In the genomic region with DNA sequence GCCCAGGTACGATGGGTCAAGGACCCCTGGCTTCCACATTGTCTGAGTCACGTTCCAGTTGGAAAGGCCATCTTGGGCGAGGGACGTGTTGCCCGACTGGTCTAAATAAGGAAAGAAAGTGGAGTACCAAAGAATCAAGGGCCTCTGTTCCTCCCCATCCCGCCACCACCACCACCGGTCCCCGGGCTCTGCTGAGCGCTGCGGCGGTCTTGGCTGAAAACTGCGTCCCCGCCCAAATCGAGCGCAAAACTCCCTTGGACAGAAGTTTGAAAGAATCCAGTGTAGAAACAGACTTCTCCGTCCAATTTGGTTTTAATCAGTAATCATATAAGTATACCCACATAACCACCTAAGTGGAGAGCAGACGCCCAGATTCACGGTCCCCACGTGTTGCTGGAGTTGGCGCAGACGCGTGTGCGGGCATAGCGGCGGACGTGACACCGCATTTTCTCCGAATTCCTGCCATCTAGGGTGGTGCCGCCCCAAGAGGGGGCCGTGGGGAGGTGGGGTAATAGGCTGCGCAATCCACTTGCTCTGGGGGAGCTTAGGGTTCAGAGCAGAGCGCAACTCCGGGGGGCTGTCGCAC, we compare ENCODE assay signal across 8 cellular contexts.
DNase-seq lines count a peak whose midpoint lies in the region; ATAC-seq and TF ChIP-seq lines count a peak whose summit lies in the region.

No MANE protein-coding gene starts in this region.

- H3K36me3 ChIP-seq in ACC112 (ENCODE audit: insufficient read depth, low read length) (peaks cover 4% of the 10 kb centered on the region; the same call in 1 of the 2 replicates), GM23338 (ENCODE audit: insufficient read depth) (no peaks in the 10 kb centered on the region), ascending aorta (no peaks in the 10 kb centered on the region), lower lobe of right lung (no peaks in the 10 kb centered on the region), transverse colon (no peaks in the 10 kb centered on the region)

- peaks cover 11% of the 10 kb centered on the region for H3K9me3 Mint-ChIP-seq in GM23338

- peaks cover 48% of the 10 kb centered on the region for H3K79me2 ChIP-seq in ACC112 (ENCODE audit: control insufficient read depth, insufficient read depth, low read length, unreplicated experiment)
- H3K79me2 ChIP-seq in GM23338 (replicated peaks; ENCODE audit: insufficient read depth) = peaks cover 9% of the 10 kb centered on the region; the same call in 1 of the 2 replicates

- TF ChIP-seq POLR2A in transverse colon (IDR thresholded peaks at IDR 0.05) = no peak

- H3F3A ChIP-seq in GM23338 (replicated peaks; ENCODE audit: low read depth) = 0 out of 2 replicates have a peak, but pooled peaks cover 11% of the 10 kb centered on the region

- H3K4me3 ChIP-seq in ACC112 (ENCODE audit: low read depth, low read length) (peak overlapping the region; percentile 93), GM23338 (peak overlapping the region; percentile 91), ascending aorta (peak overlapping the region; percentile 45 to 75), lower lobe of right lung (peak overlapping the region; percentile 59), transverse colon (peak overlapping the region in 2 of 4 donors; percentile 32 to 54)

- no peak for TF ChIP-seq CTCF in GM23338 (conservative IDR thresholded peaks at IDR 0.05; ENCODE audit: low read depth in 2 of 2)
- TF ChIP-seq CTCF in ascending aorta (IDR thresholded peaks at IDR 0.05) = no peak
- no peak for TF ChIP-seq CTCF in lower lobe of right lung (IDR thresholded peaks at IDR 0.05)
- TF ChIP-seq CTCF in transverse colon (IDR thresholded peaks at IDR 0.05) = no peak

- intact Hi-C loops in ascending aorta (cut with DNase I) (loop anchor here (5.0 to 10.0 kb wide), 2 partner anchors 141 to 233 kb away; no protein-coding TSS in a partner anchor), lower lobe of right lung (cut with DNase I) (no loop called here), transverse colon (cut with DNase I; ENCODE audit: low total_unique reads) (no loop called here)

- DNase-seq in GM23338 (ENCODE audit: low spot score) = peak; percentile 59
- no peak for DNase-seq in ascending aorta (ENCODE audit: low spot score in 2 of 2)
- peak; percentile 42 for DNase-seq in lower lobe of right lung
- no peak for DNase-seq in transverse colon
- DNase-seq in D341Med (ENCODE audit: low spot score) = no peak
- DNase-seq in SW 1271 (lab: John Stamatoyannopoulos, UW) = no peak

- H3K9me3 ChIP-seq in ascending aorta = no peaks in the 10 kb centered on the region
- H3K9me3 ChIP-seq in lower lobe of right lung = no peaks in the 10 kb centered on the region
- H3K9me3 ChIP-seq in transverse colon = peaks cover 0 to 3% of the 10 kb centered on the region in 2 donors

- H3K4me3 Mint-ChIP-seq in GM23338 = peak overlapping the region; percentile 88

- H3K27ac Mint-ChIP-seq in GM23338 = no peak overlapping the region

- peaks cover 21% of the 10 kb centered on the region for H3K4me1 ChIP-seq in ACC112 (ENCODE audit: control insufficient read depth, insufficient read depth, low read length, unreplicated experiment)
- peaks cover 38% of the 10 kb centered on the region for H3K4me1 ChIP-seq in GM23338 (ENCODE audit: insufficient read depth)
- peaks cover 15 to 39% of the 10 kb centered on the region in 2 donors for H3K4me1 ChIP-seq in ascending aorta
- peaks cover 52% of the 10 kb centered on the region for H3K4me1 ChIP-seq in lower lobe of right lung
- H3K4me1 ChIP-seq in transverse colon = peaks cover 0 to 53% (median 42%) of the 10 kb centered on the region in 4 donors

- ATAC-seq in GM23338 = peak; percentile 1; the same call in 2 of the 3 replicates
- ATAC-seq in lower lobe of right lung = peak in 1 of 2 donors; percentile 1
- no peak for ATAC-seq in GM18498 (IDR thresholded peaks at IDR 0.05; ENCODE audit: unreplicated experiment)

- peaks cover 23% of the 10 kb centered on the region for H3K4me1 Mint-ChIP-seq in GM23338

- no peaks in the 10 kb centered on the region for H3K9me2 ChIP-seq in GM23338 (ENCODE audit: insufficient read depth)

- H3K27me3 Mint-ChIP-seq in GM23338 (ENCODE audit: insufficient read depth, low read depth, poor library complexity) = peaks cover 77% of the 10 kb centered on the region

- H3K36me3 Mint-ChIP-seq in GM23338 (ENCODE audit: low read depth) = peaks cover 7% of the 10 kb centered on the region

- peak overlapping the region; percentile 99 for H3K4me2 ChIP-seq in GM23338

- in situ Hi-C loops in transverse colon (cut with MboI; ENCODE audit: low pct_ligation_motif_present in 1 of 4, low pct_unique_long_range_greater_than_20kb in 1 of 4, low sequenced_read_pairs in 3 of 4) = no loop called here

- H2AFZ ChIP-seq in ACC112 (ENCODE audit: low read length, unreplicated experiment) = peak overlapping the region; percentile 64
- peak overlapping the region; percentile 98 for H2AFZ ChIP-seq in GM23338

- no peak for TF ChIP-seq EP300 in transverse colon (IDR thresholded peaks at IDR 0.05; ENCODE audit: low read depth)

- WGBS in transverse colon (ENCODE audit: low coverage in 1 of 2), 2 donors = 0 to 10% methylated on average over 5 to 30 of the region's 34 CpGs

- H3K27me3 ChIP-seq in ACC112 (ENCODE audit: insufficient read depth, low read length) (peaks cover 63% of the 10 kb centered on the region), GM23338 (ENCODE audit: insufficient read depth) (peaks cover 74% of the 10 kb centered on the region), ascending aorta (peaks cover 24% of the 10 kb centered on the region), lower lobe of right lung (ENCODE audit: low read depth) (peaks cover 95% of the 10 kb centered on the region), transverse colon (peaks cover 99% of the 10 kb centered on the region)

- no peaks in the 10 kb centered on the region; the same call in 1 of the 2 replicates for H4K20me1 ChIP-seq in GM23338 (replicated peaks; ENCODE audit: insufficient read depth)

- peak overlapping the region; percentile 57 for H3K27ac ChIP-seq in ACC112 (ENCODE audit: low read depth, low read length)
- H3K27ac ChIP-seq in GM23338 (ENCODE audit: low read depth) = no peak overlapping the region
- no peak overlapping the region for H3K27ac ChIP-seq in ascending aorta
- H3K27ac ChIP-seq in lower lobe of right lung = no peak overlapping the region
- H3K27ac ChIP-seq in transverse colon = no peak overlapping the region

TF ChIP-seq in GM23338, 12 proteins besides CTCF, POLR2A, EP300 and RAD21 (continues in another document):
- TF ChIP-seq, protein P1, sequence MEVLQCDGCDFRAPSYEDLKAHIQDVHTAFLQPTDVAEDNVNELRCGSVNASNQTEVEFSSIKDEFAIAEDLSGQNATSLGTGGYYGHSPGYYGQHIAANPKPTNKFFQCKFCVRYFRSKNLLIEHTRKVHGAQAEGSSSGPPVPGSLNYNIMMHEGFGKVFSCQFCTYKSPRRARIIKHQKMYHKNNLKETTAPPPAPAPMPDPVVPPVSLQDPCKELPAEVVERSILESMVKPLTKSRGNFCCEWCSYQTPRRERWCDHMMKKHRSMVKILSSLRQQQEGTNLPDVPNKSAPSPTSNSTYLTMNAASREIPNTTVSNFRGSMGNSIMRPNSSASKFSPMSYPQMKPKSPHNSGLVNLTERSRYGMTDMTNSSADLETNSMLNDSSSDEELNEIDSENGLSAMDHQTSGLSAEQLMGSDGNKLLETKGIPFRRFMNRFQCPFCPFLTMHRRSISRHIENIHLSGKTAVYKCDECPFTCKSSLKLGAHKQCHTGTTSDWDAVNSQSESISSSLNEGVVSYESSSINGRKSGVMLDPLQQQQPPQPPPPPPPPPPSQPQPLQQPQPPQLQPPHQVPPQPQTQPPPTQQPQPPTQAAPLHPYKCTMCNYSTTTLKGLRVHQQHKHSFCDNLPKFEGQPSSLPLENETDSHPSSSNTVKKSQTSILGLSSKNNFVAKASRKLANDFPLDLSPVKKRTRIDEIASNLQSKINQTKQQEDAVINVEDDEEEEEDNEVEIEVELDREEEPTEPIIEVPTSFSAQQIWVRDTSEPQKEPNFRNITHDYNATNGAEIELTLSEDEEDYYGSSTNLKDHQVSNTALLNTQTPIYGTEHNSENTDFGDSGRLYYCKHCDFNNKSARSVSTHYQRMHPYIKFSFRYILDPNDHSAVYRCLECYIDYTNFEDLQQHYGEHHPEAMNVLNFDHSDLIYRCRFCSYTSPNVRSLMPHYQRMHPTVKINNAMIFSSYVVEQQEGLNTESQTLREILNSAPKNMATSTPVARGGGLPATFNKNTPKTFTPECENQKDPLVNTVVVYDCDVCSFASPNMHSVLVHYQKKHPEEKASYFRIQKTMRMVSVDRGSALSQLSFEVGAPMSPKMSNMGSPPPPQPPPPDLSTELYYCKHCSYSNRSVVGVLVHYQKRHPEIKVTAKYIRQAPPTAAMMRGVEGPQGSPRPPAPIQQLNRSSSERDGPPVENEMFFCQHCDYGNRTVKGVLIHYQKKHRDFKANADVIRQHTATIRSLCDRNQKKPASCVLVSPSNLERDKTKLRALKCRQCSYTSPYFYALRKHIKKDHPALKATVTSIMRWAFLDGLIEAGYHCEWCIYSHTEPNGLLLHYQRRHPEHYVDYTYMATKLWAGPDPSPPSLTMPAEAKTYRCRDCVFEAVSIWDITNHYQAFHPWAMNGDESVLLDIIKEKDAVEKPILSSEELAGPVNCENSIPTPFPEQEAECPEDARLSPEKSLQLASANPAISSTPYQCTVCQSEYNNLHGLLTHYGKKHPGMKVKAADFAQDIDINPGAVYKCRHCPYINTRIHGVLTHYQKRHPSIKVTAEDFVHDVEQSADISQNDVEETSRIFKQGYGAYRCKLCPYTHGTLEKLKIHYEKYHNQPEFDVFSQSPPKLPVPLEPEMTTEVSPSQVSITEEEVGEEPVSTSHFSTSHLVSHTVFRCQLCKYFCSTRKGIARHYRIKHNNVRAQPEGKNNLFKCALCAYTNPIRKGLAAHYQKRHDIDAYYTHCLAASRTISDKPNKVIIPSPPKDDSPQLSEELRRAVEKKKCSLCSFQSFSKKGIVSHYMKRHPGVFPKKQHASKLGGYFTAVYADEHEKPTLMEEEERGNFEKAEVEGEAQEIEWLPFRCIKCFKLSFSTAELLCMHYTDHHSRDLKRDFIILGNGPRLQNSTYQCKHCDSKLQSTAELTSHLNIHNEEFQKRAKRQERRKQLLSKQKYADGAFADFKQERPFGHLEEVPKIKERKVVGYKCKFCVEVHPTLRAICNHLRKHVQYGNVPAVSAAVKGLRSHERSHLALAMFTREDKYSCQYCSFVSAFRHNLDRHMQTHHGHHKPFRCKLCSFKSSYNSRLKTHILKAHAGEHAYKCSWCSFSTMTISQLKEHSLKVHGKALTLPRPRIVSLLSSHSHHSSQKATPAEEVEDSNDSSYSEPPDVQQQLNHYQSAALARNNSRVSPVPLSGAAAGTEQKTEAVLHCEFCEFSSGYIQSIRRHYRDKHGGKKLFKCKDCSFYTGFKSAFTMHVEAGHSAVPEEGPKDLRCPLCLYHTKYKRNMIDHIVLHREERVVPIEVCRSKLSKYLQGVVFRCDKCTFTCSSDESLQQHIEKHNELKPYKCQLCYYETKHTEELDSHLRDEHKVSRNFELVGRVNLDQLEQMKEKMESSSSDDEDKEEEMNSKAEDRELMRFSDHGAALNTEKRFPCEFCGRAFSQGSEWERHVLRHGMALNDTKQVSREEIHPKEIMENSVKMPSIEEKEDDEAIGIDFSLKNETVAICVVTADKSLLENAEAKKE (CRISPR knock-in tag; IDR thresholded peaks at IDR 0.05) = no peak
- peak; percentile 26; the same call in 1 of the 2 replicates for TF ChIP-seq POLR2AphosphoS5 (IDR thresholded peaks at IDR 0.05; ENCODE audit: low read depth)

Comparison
In these comparisons a context has a peak if more than half of its experiments do, and no peak if none do; other contexts are left out.
1. DNase-seq: peak in GM23338 (single experiment) and lower lobe of right lung (single experiment); none in ascending aorta (0 of 2), transverse colon (single experiment), D341Med (single experiment) and SW 1271 (0 of 2).